9 cellular contexts compared by ENCODE assay signal in genomic region chr15:41970456-41970855, GRCh38. TPM values are rescaled to one million over a fixed set of nuclear protein-coding genes. Genes with fewer than 3 reads are reported as not detected.
DNase-seq lines count a peak whose midpoint lies in the region; ATAC-seq and TF ChIP-seq lines count a peak whose summit lies in the region.
"Had no signal": no experiment of that assay in that cellular context is flagged by ENCODE, and none has a peak within 500 bp of the region (broad histone marks: within the 10 kb centered on the region; RNA-seq: fewer than 3 reads in every experiment).

No MANE protein-coding gene starts in this region.

- H3K27me3 ChIP-seq in BLaER1, result no peaks in the 10 kb centered on the region
- no peaks in the 10 kb centered on the region for H3K27me3 ChIP-seq in IMR-90 (ENCODE audit: control insufficient read depth, insufficient read depth, low read length)

- POLR2A ChIA-PET in IMR-90 (lab: Charles Lee; ENCODE audit: unreplicated experiment), result no interaction called here

- H3K18ac ChIP-seq in IMR-90 (ENCODE audit: low read depth, low read length), result no peak overlapping the region

- no peaks in the 10 kb centered on the region for H3K9me3 Mint-ChIP-seq in chondrocyte (ENCODE audit: low read depth)
- no peaks in the 10 kb centered on the region for H3K9me3 Mint-ChIP-seq in natural killer cell treated with Interleukin-12 subunit alpha and Interleukin-12 subunit beta and Interleukin-15 and Interleukin-18, amount 100 ng/mL, for 72 hours

- no peaks in the 10 kb centered on the region for H3K36me3 ChIP-seq in BLaER1
- no peaks in the 10 kb centered on the region for H3K36me3 ChIP-seq in IMR-90 (ENCODE audit: control insufficient read depth, insufficient read depth, low read length)

- no peak overlapping the region for H3K4me3 ChIP-seq in BLaER1
- H3K4me3 ChIP-seq in IMR-90 (ENCODE audit: insufficient read depth, low read depth, low read length), result no peak overlapping the region

- TF ChIP-seq CTCF in IMR-90 (conservative IDR thresholded peaks at IDR 0.05; ENCODE audit: low read depth, low read length) (no peak), chondrocyte (IDR thresholded peaks at IDR 0.05) (no peak)

- H3K4me1 ChIP-seq in BLaER1 (peaks cover 70% of the 10 kb centered on the region), IMR-90 (ENCODE audit: control insufficient read depth, insufficient read depth, low read length) (peaks cover 11% of the 10 kb centered on the region)

- peaks cover 37 to 59% of the 10 kb centered on the region in 2 experiments for H3K79me1 ChIP-seq in IMR-90 (ENCODE audit: low read depth in 1 of 2, low read length in 2 of 2)

- no peak for TF ChIP-seq RAD21 in IMR-90 (IDR thresholded peaks at IDR 0.05; ENCODE audit: low read length)

- H3K4me1 Mint-ChIP-seq in chondrocyte (ENCODE audit: low read depth), result peaks cover 59% of the 10 kb centered on the region
- H3K4me1 Mint-ChIP-seq in natural killer cell treated with Interleukin-12 subunit alpha and Interleukin-12 subunit beta and Interleukin-15 and Interleukin-18, amount 100 ng/mL, for 72 hours (ENCODE audit: low read depth in 2 of 2), result peaks cover 49 to 61% of the 10 kb centered on the region in 2 donors

- H3K4me3 Mint-ChIP-seq in chondrocyte (ENCODE audit: unreplicated experiment), result peak overlapping the region; percentile 79
- H3K4me3 Mint-ChIP-seq in natural killer cell treated with Interleukin-12 subunit alpha and Interleukin-12 subunit beta and Interleukin-15 and Interleukin-18, amount 100 ng/mL, for 72 hours, result peak overlapping the region; percentile 89

- H2BK5ac ChIP-seq in IMR-90 (ENCODE audit: low read depth, low read length, poor library complexity, severe bottlenecking), result no peak overlapping the region

- no peak overlapping the region for H3K9ac ChIP-seq in BLaER1
- H3K9ac ChIP-seq in IMR-90 (ENCODE audit: low read depth, low read length), result no peak overlapping the region

- no peak overlapping the region for H3K4ac ChIP-seq in IMR-90 (ENCODE audit: low read depth, low read length)

- H3K27ac Mint-ChIP-seq in chondrocyte (ENCODE audit: unreplicated experiment), result peak overlapping the region; percentile 73
- H3K27ac Mint-ChIP-seq in natural killer cell treated with Interleukin-12 subunit alpha and Interleukin-12 subunit beta and Interleukin-15 and Interleukin-18, amount 100 ng/mL, for 72 hours, result peak overlapping the region; percentile 81 to 84

- H3K36me3 Mint-ChIP-seq in chondrocyte (ENCODE audit: low read depth), result no peaks in the 10 kb centered on the region
- H3K36me3 Mint-ChIP-seq in natural killer cell treated with Interleukin-12 subunit alpha and Interleukin-12 subunit beta and Interleukin-15 and Interleukin-18, amount 100 ng/mL, for 72 hours, result no peaks in the 10 kb centered on the region

- no peak overlapping the region for H2AFZ ChIP-seq in IMR-90 (replicated peaks; ENCODE audit: low read length, poor library complexity)

- dilution Hi-C loops in IMR-90 (cut with HindIII; ENCODE audit: low sequenced_read_pairs, unreplicated experiment), result no loop called here

- ATAC-seq in IMR-90 (ENCODE audit: low read depth), result no peak
- ATAC-seq in natural killer cell treated with Interleukin-12 subunit alpha and Interleukin-12 subunit beta and Interleukin-15 and Interleukin-18, amount 100 ng/mL, for 72 hours, result no peak
- no peak for ATAC-seq in HG03135 (IDR thresholded peaks at IDR 0.05; ENCODE audit: unreplicated experiment)
- ATAC-seq in GM21529 (IDR thresholded peaks at IDR 0.05; ENCODE audit: unreplicated experiment), result no peak

- peak overlapping the region; percentile 69; the same call in 1 of the 2 replicates for H2AK5ac ChIP-seq in IMR-90 (ENCODE audit: low read depth, low read length)

- no TSS peak for BruUV-seq in IMR-90 (replicated peaks; lab: Mats Ljungman, UMichigan)

- in situ Hi-C loops in IMR-90 (cut with MboI; ENCODE audit: low sequenced_read_pairs), result no loop called here

- H4K5ac ChIP-seq in IMR-90 (ENCODE audit: low read depth, low read length), result no peak overlapping the region

- H3K4me2 ChIP-seq in BLaER1 (peak overlapping the region; percentile 97), IMR-90 (ENCODE audit: low read depth, low read length) (peak overlapping the region; percentile 9; the same call in 1 of the 2 replicates)

- TF ChIP-seq POLR2A in IMR-90 (IDR thresholded peaks at IDR 0.05; ENCODE audit: low read depth, low read length), result no peak

- WGBS in IMR-90 (ENCODE audit: extremely low coverage in 2 of 2, insufficient read length in 1 of 2), 2 experiments, result no CpG with 5 or more reads among the region's 1 CpG

- H4K8ac ChIP-seq in IMR-90 (ENCODE audit: low read depth in 2 of 2, low read length in 2 of 2), result no peak overlapping the region

- H2AK9ac ChIP-seq in IMR-90 (replicated peaks; ENCODE audit: low read depth, low read length, poor library complexity), result no peak overlapping the region

- H3K27ac ChIP-seq in BLaER1 (no peak overlapping the region), IMR-90 (ENCODE audit: insufficient read depth, low read length) (no peak overlapping the region)

- no peak overlapping the region for H2BK15ac ChIP-seq in IMR-90 (ENCODE audit: low read depth, low read length)

- no peak overlapping the region for H2BK20ac ChIP-seq in IMR-90 (ENCODE audit: low read depth, low read length)

- intact Hi-C loops in IMR-90 (cut with micrococcal nuclease), result no loop called here

- H3K14ac ChIP-seq in IMR-90 (replicated peaks; ENCODE audit: low read depth, low read length), result no peak overlapping the region

- CTCF ChIA-PET in IMR-90 (lab: Yijun Ruan, JAX), result no interaction called here

- peaks cover 28% of the 10 kb centered on the region for H4K20me1 ChIP-seq in BLaER1
- H4K20me1 ChIP-seq in IMR-90 (ENCODE audit: insufficient read depth, low read length), result peaks cover 11% of the 10 kb centered on the region; the same call in 1 of the 2 replicates

- no peak overlapping the region for H4K91ac ChIP-seq in IMR-90 (ENCODE audit: insufficient read depth, low read depth, low read length)

- H3K27me3 Mint-ChIP-seq in chondrocyte (ENCODE audit: low read depth), result peaks cover under 1% of the 10 kb centered on the region
- H3K27me3 Mint-ChIP-seq in natural killer cell treated with Interleukin-12 subunit alpha and Interleukin-12 subunit beta and Interleukin-15 and Interleukin-18, amount 100 ng/mL, for 72 hours, result peaks cover 8 to 19% of the 10 kb centered on the region in 2 donors

- H2BK120ac ChIP-seq in IMR-90 (ENCODE audit: low read depth, low read length), result no peak overlapping the region

- no peak overlapping the region for H3K56ac ChIP-seq in IMR-90 (ENCODE audit: extremely low read depth, insufficient read depth, low read length)

- peaks cover 15% of the 10 kb centered on the region for H3K9me1 ChIP-seq in IMR-90 (ENCODE audit: insufficient read depth, low read length)

- H3K9me3 ChIP-seq in BLaER1 (no peaks in the 10 kb centered on the region), IMR-90 (ENCODE audit: control insufficient read depth, insufficient read depth, low read length) (no peaks in the 10 kb centered on the region)

- H3K23ac ChIP-seq in IMR-90 (ENCODE audit: low read depth, low read length), result no peak overlapping the region

- DNase-seq in IMR-90, result no peak
- no peak for DNase-seq in chondrocyte (ENCODE audit: low spot score)
- no peak for DNase-seq in natural killer cell treated with Interleukin-12 subunit alpha and Interleukin-12 subunit beta and Interleukin-15 and Interleukin-18, amount 100 ng/mL, for 72 hours (ENCODE audit: low spot score)
- no peak for DNase-seq in cerebellum (ENCODE audit: low spot score)
- DNase-seq in retina, result no peak

TF ChIP-seq in IMR-90, 13 proteins besides CTCF, POLR2A, EP300 and RAD21:
- TF ChIP-seq CEBPB (IDR thresholded peaks at IDR 0.05; ENCODE audit: low read depth, low read length) (no peak), ELK1 (IDR thresholded peaks at IDR 0.05; ENCODE audit: borderline replicate concordance, low read depth, low read length) (no peak), CHD1 (IDR thresholded peaks at IDR 0.05; ENCODE audit: low read depth, low read length) (no peak), NFE2L2 (IDR thresholded peaks at IDR 0.05; ENCODE audit: low read depth, low read length) (no peak), BHLHE40 (IDR thresholded peaks at IDR 0.05; ENCODE audit: low read depth, low read length) (no peak), RFX5 (IDR thresholded peaks at IDR 0.05; ENCODE audit: low read depth, low read length) (no peak)

RNA-seq across cellular contexts. Expression of gene EHD4, which starts 1.9 kb away (rescaled TPM):
- total RNA-seq in IMR-90 (2012; rRNA removed) (26.4 and 29.0 TPM in 2 replicates), chondrocyte (23.2 to 23.9 TPM (median 23.8 TPM) in 3 replicates), cerebellum (5.5 TPM)
- 21.0 and 21.1 TPM in 2 replicates for polyA plus RNA-seq in IMR-90 (2012; rRNA removed)
- polyA plus RNA-seq in IMR-90 (2012; cell fraction: cytosol; rRNA removed), result 13.2 and 20.3 TPM in 2 replicates
- 10.2 and 11.2 TPM in 2 replicates for polyA plus RNA-seq in IMR-90 (2012; cell fraction: nucleus; rRNA removed; ENCODE audit: low replicate concordance)
- total RNA-seq in natural killer cell treated with Interleukin-12 subunit alpha and Interleukin-12 subunit beta and Interleukin-15 and Interleukin-18, amount 100 ng/mL, for 72 hours, result 10 to 100 TPM; 19.9 to 24.5 TPM

RNA-seq across cellular contexts. Expression of gene PLA2G4E, which starts 50.4 kb away (rescaled TPM):
- not detected in 2 replicates for total RNA-seq in IMR-90 (2012; rRNA removed)
- polyA plus RNA-seq in IMR-90 (2012; rRNA removed), result not detected in 2 replicates
- not detected in 2 replicates for polyA plus RNA-seq in IMR-90 (2012; cell fraction: cytosol; rRNA removed)
- not detected in 2 replicates for polyA plus RNA-seq in IMR-90 (2012; cell fraction: nucleus; rRNA removed; ENCODE audit: low replicate concordance)
- not detected in 3 replicates for total RNA-seq in chondrocyte
- total RNA-seq in natural killer cell treated with Interleukin-12 subunit alpha and Interleukin-12 subunit beta and Interleukin-15 and Interleukin-18, amount 100 ng/mL, for 72 hours, result not detected
- total RNA-seq in cerebellum, result not detected
- total RNA-seq: aorta had no signal
- polyA plus RNA-seq: aorta had no signal
